In genomic region chr1:226041419-226041818, GRCh38 we compare ENCODE assay signal across 22 cellular contexts. TPM values are rescaled to one million over a fixed set of nuclear protein-coding genes. Genes with fewer than 3 reads are reported as not detected.
DNase-seq lines count a peak whose midpoint lies in the region; ATAC-seq, FAIRE-seq and TF ChIP-seq lines count a peak whose summit lies in the region.
"Had no signal": no experiment of that assay in that cellular context is flagged by ENCODE, and none has a peak within 500 bp of the region (broad histone marks: within the 10 kb centered on the region; RNA-seq: fewer than 3 reads in every experiment).

No MANE protein-coding gene starts in this region.

- H3K27ac Mint-ChIP-seq in CD14-positive monocyte, result peak overlapping the region; percentile 94 to 99 (median 96)
- H3K27ac Mint-ChIP-seq: CD8-positive, alpha-beta T cell; IgD-negative memory B cell had no signal

- H3K4me1 ChIP-seq in A549, result peaks cover under 1% of the 10 kb centered on the region; the same call in 1 of the 3 replicates

- H3K4me2 ChIP-seq in A549, result no peak overlapping the region

- peaks cover 3 to 11% of the 10 kb centered on the region in 2 donors for H3K36me3 Mint-ChIP-seq in CD14-positive monocyte
- H3K36me3 Mint-ChIP-seq: CD8-positive, alpha-beta T cell; IgD-negative memory B cell had no signal

- H3K9me3 ChIP-seq in A549 (no peaks in the 10 kb centered on the region), WERI-Rb-1 (ENCODE audit: severe bottlenecking) (no peaks in the 10 kb centered on the region)

- H3K4me1 Mint-ChIP-seq in CD14-positive monocyte, result peaks cover 56% of the 10 kb centered on the region

- POLR2A ChIA-PET in A549 (lab: Yijun Ruan, JAX), result interaction anchor here (1.4 kb wide), 1 partner anchor 21 kb away, joined by 5 read pairs; the partner anchor contains the start of gene H3-3A

- DNase-seq in A549 (ENCODE audit: low read depth in 1 of 2, low spot score in 1 of 2) (no peak), CD14-positive monocyte (ENCODE audit: low spot score) (no peak), NCI-H524 (lab: John Stamatoyannopoulos, UW) (peak; percentile 20 to 59), WERI-Rb-1 (peak; percentile 16), AG08395 (ENCODE audit: low spot score) (no peak), GOT3 (lab: John Stamatoyannopoulos, UW) (no peak), GM12892 (ENCODE audit: insufficient read length) (no peak)
- DNase-seq: Calu3; CD8-positive, alpha-beta T cell; DMS 273 treated with DMSO at 0.1 percent for 48 hours; DMS79; GDM1; GM23248; HCEC 1CT; Kasumi-1; KG1 had no signal

- TF ChIP-seq RAD21 in A549 (conservative IDR thresholded peaks at IDR 0.05 in 1 of 2, IDR thresholded peaks at IDR 0.05 in 1 of 2), result no peak

- H3K27ac ChIP-seq in A549, result no peak overlapping the region
- H3K27ac ChIP-seq in WERI-Rb-1, result no peak overlapping the region
- H3K27ac ChIP-seq: BLaER1, GM23248 had no signal

- CTCF ChIA-PET in A549 (lab: Yijun Ruan, JAX), result interaction anchor here (1.8 kb wide), 1 partner anchor 23 kb away, joined by 8 read pairs; no protein-coding TSS in a partner anchor

- no peak overlapping the region for H3K4me3 Mint-ChIP-seq in CD14-positive monocyte
- H3K4me3 Mint-ChIP-seq: CD8-positive, alpha-beta T cell; IgD-negative memory B cell had no signal

- intact Hi-C loops in CD14-positive monocyte (cut with micrococcal nuclease), result no loop called here

- WGBS in A549 (ENCODE audit: missing lambda C conversion rate), result 15% methylated on average over 1 of the region's 1 CpG

- ATAC-seq in A549 (peak; percentile 29 to 43; a peak in 2 of 6 replicates), GM21717 (IDR thresholded peaks at IDR 0.05; ENCODE audit: unreplicated experiment) (no peak)
- ATAC-seq: CD8-positive, alpha-beta T cell; HepG2 had no signal

- no peak for TF ChIP-seq CTCF in A549 (IDR thresholded peaks at IDR 0.05)
- TF ChIP-seq CTCF in CD14-positive monocyte (IDR thresholded peaks at IDR 0.05), result no peak
- TF ChIP-seq CTCF in WERI-Rb-1 (IDR thresholded peaks at IDR 0.05; ENCODE audit: low read depth, low read length), result no peak

- H3K4me3 ChIP-seq in A549 (no peak overlapping the region), WERI-Rb-1 (ENCODE audit: low read depth, low read length) (no peak overlapping the region)
- H3K4me3 ChIP-seq: BLaER1, GM23248 had no signal

- no peak for TF ChIP-seq EP300 in A549 (IDR thresholded peaks at IDR 0.05)

- peaks cover 6 to 11% (median 7%) of the 10 kb centered on the region in 7 donors for H3K9me3 Mint-ChIP-seq in CD14-positive monocyte
- H3K9me3 Mint-ChIP-seq: CD8-positive, alpha-beta T cell; IgD-negative memory B cell had no signal

- FAIRE-seq in A549 (lab: Jason Lieb, UNC) (no peak), GM12892 (lab: Jason Lieb, UNC) (no peak)
- FAIRE-seq: A204.1, H54, HepG2 had no signal

- TF ChIP-seq POLR2A in A549 (IDR thresholded peaks at IDR 0.05; ENCODE audit: low read length), result no peak
- TF ChIP-seq POLR2A in GM12892 (IDR thresholded peaks at IDR 0.05; ENCODE audit: low read depth, low read length), result no peak

- peaks cover 0 to 3% (median 0%) of the 10 kb centered on the region in 3 donors for H3K27me3 Mint-ChIP-seq in CD14-positive monocyte (ENCODE audit: low read depth in 3 of 3)
- H3K27me3 Mint-ChIP-seq: IgD-negative memory B cell had no signal

- H3K27me3 ChIP-seq in WERI-Rb-1 (ENCODE audit: insufficient read depth, low read depth, severe bottlenecking), result no peaks in the 10 kb centered on the region
- H3K27me3 ChIP-seq: BLaER1 had no signal

- H3K36me3 ChIP-seq in WERI-Rb-1, result no peaks in the 10 kb centered on the region

TF ChIP-seq in A549, 52 proteins besides CTCF, POLR2A, EP300 and RAD21:
- no peak for TF ChIP-seq HOXA7 (CRISPR knock-in tag; IDR thresholded peaks at IDR 0.05)
- no peak for TF ChIP-seq HOXB5 (CRISPR knock-in tag; IDR thresholded peaks at IDR 0.05)
- no peak for TF ChIP-seq RFX5 (IDR thresholded peaks at IDR 0.05)
- TF ChIP-seq CBX2 (IDR thresholded peaks at IDR 0.05; ENCODE audit: borderline replicate concordance, low read depth), result no peak
- no peak for TF ChIP-seq KDM5A (IDR thresholded peaks at IDR 0.05)
- TF ChIP-seq ZFP36 (IDR thresholded peaks at IDR 0.05; ENCODE audit: borderline replicate concordance, partially characterized antibody), result no peak
- TF ChIP-seq JUN (IDR thresholded peaks at IDR 0.05), result no peak
- TF ChIP-seq EHMT2 (IDR thresholded peaks at IDR 0.05; ENCODE audit: low read depth), result no peak
- no peak for TF ChIP-seq PBX3 (IDR thresholded peaks at IDR 0.05)
- no peak for TF ChIP-seq SMC3 (IDR thresholded peaks at IDR 0.05)
- no peak for TF ChIP-seq TP53 (CRISPR knock-in tag; IDR thresholded peaks at IDR 0.05)
- no peak for TF ChIP-seq CBX8 (IDR thresholded peaks at IDR 0.05)
- no peak for TF ChIP-seq ZC3H11A (IDR thresholded peaks at IDR 0.05)
- TF ChIP-seq HMGXB4 (CRISPR knock-in tag; IDR thresholded peaks at IDR 0.05; ENCODE audit: borderline replicate concordance), result no peak

RNA-seq across cellular contexts. Expression of gene H3-3A, which starts 21.1 kb away (rescaled TPM):
- polyA plus RNA-seq in A549 (2011; rRNA removed) (366 and 457 TPM in 2 replicates), A549 (2017; fragmentation: RNase III; extraction: RNeasy Plus Mini Kit Qiagen cat#74134 plus additional on column Dnase treatment) (451 to 534 TPM (median 530 TPM) in 3 replicates), CD14-positive monocyte (1,000 to 10,000 TPM; 1,812 to 1,826 TPM)
- 369 and 462 TPM in 2 replicates for polyA plus RNA-seq in A549 (2012; cell fraction: cytosol; rRNA removed)
- polyA plus RNA-seq in A549 (2012; cell fraction: nucleus; rRNA removed), result 137 and 170 TPM in 2 replicates
- 54.3 and 60.0 TPM in 2 replicates for polyA minus RNA-seq in A549 (2011; rRNA and poly(A)+ RNA removed)
- polyA plus RNA-seq in GM12892 (2012; ENCODE audit: missing spikeins), result 266 TPM

RNA-seq across cellular contexts. Expression of gene SDE2, which starts 42.3 kb away (rescaled TPM):
- polyA plus RNA-seq in A549 (2011; rRNA removed), result 15.6 and 24.8 TPM in 2 replicates
- 5.0 and 5.4 TPM in 2 replicates for polyA plus RNA-seq in A549 (2012; cell fraction: cytosol; rRNA removed)
- 3.6 and 8.2 TPM in 2 replicates for polyA plus RNA-seq in A549 (2012; cell fraction: nucleus; rRNA removed)
- 8.4 to 9.2 TPM (median 8.8 TPM) in 3 replicates for polyA plus RNA-seq in A549 (2017; fragmentation: RNase III; extraction: RNeasy Plus Mini Kit Qiagen cat#74134 plus additional on column Dnase treatment)
- polyA minus RNA-seq in A549 (2011; rRNA and poly(A)+ RNA removed), result 11.2 and 13.6 TPM in 2 replicates
- 1 to 10 TPM; 6.8 to 8.4 TPM for polyA plus RNA-seq in CD14-positive monocyte
- polyA plus RNA-seq in GM12892 (2012; ENCODE audit: missing spikeins), result 8.3 TPM

Comparison
In these comparisons a context has a peak if more than half of its experiments do, and no peak if none do; other contexts are left out.
1. DNase-seq: peak in NCI-H524 (2 of 2) and WERI-Rb-1 (single experiment); none in A549 (0 of 2), CD14-positive monocyte (single experiment), AG08395 (single experiment), GOT3 (single experiment) and GM12892 (single experiment).